13 cellular contexts compared by ENCODE assay signal in the genomic region with DNA sequence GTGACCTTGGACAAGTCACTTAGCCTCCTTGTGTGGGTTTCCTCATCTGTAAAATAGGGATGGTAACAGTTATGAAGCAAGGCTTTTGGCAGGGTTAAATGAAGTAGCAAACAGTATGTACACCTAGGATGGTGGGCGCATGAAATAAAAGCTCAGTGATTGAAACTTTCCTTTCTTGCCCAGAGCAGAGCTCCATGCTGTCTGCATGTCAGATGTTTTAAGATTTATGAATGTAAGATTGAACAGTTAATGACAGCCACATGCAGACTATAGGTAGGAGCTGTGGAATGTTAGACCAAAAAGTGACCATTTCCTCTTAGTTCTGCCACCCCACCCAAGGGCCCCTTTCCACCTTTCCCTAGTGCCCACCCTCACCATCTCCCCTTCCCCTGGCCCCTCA. TPM values are rescaled to one million over a fixed set of nuclear protein-coding genes. Genes with fewer than 3 reads are reported as not detected.
A peak's percentile ranks its signal among the peaks of the same experiment; 100 is the strongest.
DNase-seq lines count a peak whose midpoint lies in the region; ATAC-seq and TF ChIP-seq lines count a peak whose summit lies in the region.
"Had no signal": no experiment of that assay in that cellular context is flagged by ENCODE, and none has a peak within 500 bp of the region (broad histone marks: within the 10 kb centered on the region; RNA-seq: fewer than 3 reads in every experiment).

No MANE protein-coding gene starts in this region.

- H3K9me3 ChIP-seq in CD8-positive, alpha-beta T cell (ENCODE audit: low read length), result no peaks in the 10 kb centered on the region
- no peaks in the 10 kb centered on the region for H3K9me3 ChIP-seq in PC-9 (ENCODE audit: insufficient read depth, low read depth)

- no peak overlapping the region for H2AFZ ChIP-seq in PC-9

- peaks cover 83% of the 10 kb centered on the region for H3K36me3 Mint-ChIP-seq in activated naive CD4-positive, alpha-beta T cell treated with anti-CD3 and anti-CD28 coated beads, Interleukin-2, amount 10 ng/mL, durations not matched to agents 7 days and 5 days
- peaks cover 85% of the 10 kb centered on the region for H3K36me3 Mint-ChIP-seq in CD8-positive, alpha-beta T cell
- H3K36me3 Mint-ChIP-seq in stimulated activated effector memory CD8-positive, alpha-beta T cell treated with anti-CD3 and anti-CD28 coated beads, Interleukin-12 subunit alpha, Interleukin-12 subunit beta, amount 100 ng/mL, for 72 hours, result peaks cover 98% of the 10 kb centered on the region

- H3K4me2 ChIP-seq in PC-9, result no peak overlapping the region

- TF ChIP-seq CTCF in CD8-positive, alpha-beta T cell (IDR thresholded peaks at IDR 0.05), result no peak
- TF ChIP-seq CTCF in PC-9 (conservative IDR thresholded peaks at IDR 0.05), result no peak

- H3K9me3 Mint-ChIP-seq in activated naive CD4-positive, alpha-beta T cell treated with anti-CD3 and anti-CD28 coated beads, Interleukin-2, amount 10 ng/mL, durations not matched to agents 7 days and 5 days, result no peaks in the 10 kb centered on the region
- no peaks in the 10 kb centered on the region for H3K9me3 Mint-ChIP-seq in CD8-positive, alpha-beta T cell
- no peaks in the 10 kb centered on the region for H3K9me3 Mint-ChIP-seq in stimulated activated effector memory CD8-positive, alpha-beta T cell treated with anti-CD3 and anti-CD28 coated beads, Interleukin-12 subunit alpha, Interleukin-12 subunit beta, amount 100 ng/mL, for 72 hours

- intact Hi-C loops in CD8-positive, alpha-beta T cell (cut with DNase I, micrococcal nuclease), result no loop called here
- intact Hi-C loops in PC-9 (cut with micrococcal nuclease; ENCODE audit: unreplicated experiment), result no loop called here

- no peak for ATAC-seq in CD8-positive, alpha-beta T cell
- no peak for ATAC-seq in stimulated activated effector memory CD8-positive, alpha-beta T cell treated with anti-CD3 and anti-CD28 coated beads, Interleukin-12 subunit alpha, Interleukin-12 subunit beta, amount 100 ng/mL, for 72 hours

- no peak for DNase-seq in activated naive CD4-positive, alpha-beta T cell treated with anti-CD3 and anti-CD28 coated beads, Interleukin-2, amount 10 ng/mL, durations not matched to agents 7 days and 5 days
- no peak for DNase-seq in activated naive CD4-positive, alpha-beta T cell treated with Interleukin-2 at 50 U/mL for 16 hours
- no peak for DNase-seq in CD8-positive, alpha-beta T cell
- no peak for DNase-seq in PC-9
- DNase-seq in stimulated activated effector memory CD8-positive, alpha-beta T cell treated with anti-CD3 and anti-CD28 coated beads, Interleukin-12 subunit alpha, Interleukin-12 subunit beta, amount 100 ng/mL, for 72 hours (ENCODE audit: low spot score in 2 of 2), result no peak
- DNase-seq in NCI-H187 (lab: John Stamatoyannopoulos, UW), result no peak
- no peak for DNase-seq in activated gamma-delta T cell treated with Interleukin-2 at 50 U/mL for 16 hours
- DNase-seq: COR-L47, NCI-H1436, NCI-H2081 treated with DMSO at 0.1 percent for 48 hours, NCI-H524 treated with DMSO at 0.1 percent for 48 hours, RPMI8226 had no signal

- no peak overlapping the region for H3K27ac ChIP-seq in CD8-positive, alpha-beta T cell (ENCODE audit: low read depth, low read length)
- H3K27ac ChIP-seq in PC-9, result no peak overlapping the region

- H3K36me3 ChIP-seq in CD8-positive, alpha-beta T cell (ENCODE audit: insufficient read depth, low read length), result peaks cover 68% of the 10 kb centered on the region
- no peaks in the 10 kb centered on the region for H3K36me3 ChIP-seq in PC-9 (ENCODE audit: low read depth)

- H3K4me3 ChIP-seq in CD8-positive, alpha-beta T cell (ENCODE audit: low read depth, low read length), result no peak overlapping the region
- no peak overlapping the region for H3K4me3 ChIP-seq in PC-9

- peaks cover 43% of the 10 kb centered on the region for H3K4me1 ChIP-seq in CD8-positive, alpha-beta T cell (ENCODE audit: insufficient read depth, low read length)
- H3K4me1 ChIP-seq in PC-9 (replicated peaks; ENCODE audit: insufficient read depth), result peaks cover 10% of the 10 kb centered on the region

- BruUV-seq in PC-9 (replicated peaks; lab: Mats Ljungman, UMichigan), result TSS peak; percentile 5

- H3K27me3 ChIP-seq in CD8-positive, alpha-beta T cell (ENCODE audit: insufficient read depth, low read length), result no peaks in the 10 kb centered on the region
- H3K27me3 ChIP-seq in PC-9 (ENCODE audit: insufficient read depth, low read depth), result no peaks in the 10 kb centered on the region

- no peaks in the 10 kb centered on the region for H3K79me2 ChIP-seq in PC-9 (ENCODE audit: low read depth)

- CTCF ChIA-PET in activated naive CD4-positive, alpha-beta T cell treated with anti-CD3 and anti-CD28 coated beads, Interleukin-2, amount 10 ng/mL, durations not matched to agents 7 days and 5 days (lab: Charles Lee), result interaction anchor here (0.8 to 2.4 kb wide), 5 partner anchors 8 to 129 kb away, joined by 3 to 9 read pairs (median 3); no protein-coding TSS in a partner anchor
- CTCF ChIA-PET in CD8-positive, alpha-beta T cell (lab: Charles Lee), result interaction anchor here (0.9 to 2.3 kb wide), 10 partner anchors 8 to 157 kb away, joined by 3 to 11 read pairs (median 4); no protein-coding TSS in a partner anchor
- CTCF ChIA-PET in PC-9 (lab: Charles Lee), result no interaction called here

- peaks cover 60% of the 10 kb centered on the region for H3K4me1 Mint-ChIP-seq in activated naive CD4-positive, alpha-beta T cell treated with anti-CD3 and anti-CD28 coated beads, Interleukin-2, amount 10 ng/mL, durations not matched to agents 7 days and 5 days
- peaks cover 42% of the 10 kb centered on the region for H3K4me1 Mint-ChIP-seq in CD8-positive, alpha-beta T cell (ENCODE audit: low read depth)
- H3K4me1 Mint-ChIP-seq in stimulated activated effector memory CD8-positive, alpha-beta T cell treated with anti-CD3 and anti-CD28 coated beads, Interleukin-12 subunit alpha, Interleukin-12 subunit beta, amount 100 ng/mL, for 72 hours, result peaks cover 72% of the 10 kb centered on the region

- no peaks in the 10 kb centered on the region for H3K27me3 Mint-ChIP-seq in activated naive CD4-positive, alpha-beta T cell treated with anti-CD3 and anti-CD28 coated beads, Interleukin-2, amount 10 ng/mL, durations not matched to agents 7 days and 5 days
- no peaks in the 10 kb centered on the region for H3K27me3 Mint-ChIP-seq in CD8-positive, alpha-beta T cell (ENCODE audit: low read depth)
- H3K27me3 Mint-ChIP-seq: B cell had no signal

- H4K20me1 ChIP-seq in PC-9 (ENCODE audit: insufficient read depth), result no peaks in the 10 kb centered on the region

- POLR2A ChIA-PET in CD8-positive, alpha-beta T cell (lab: Charles Lee), result interaction anchor here (0.7 to 1.6 kb wide), 8 partner anchors 12 to 100 kb away, joined by 3 to 14 read pairs (median 4); a partner anchor contains a TSS
- POLR2A ChIA-PET in PC-9 (lab: Charles Lee; ENCODE audit: unreplicated experiment), result interaction anchor here (0.7 kb wide), 1 partner anchor 12 kb away, joined by 9 read pairs; no protein-coding TSS in a partner anchor

- H3K4me3 Mint-ChIP-seq in activated naive CD4-positive, alpha-beta T cell treated with anti-CD3 and anti-CD28 coated beads, Interleukin-2, amount 10 ng/mL, durations not matched to agents 7 days and 5 days, result no peak overlapping the region
- no peak overlapping the region for H3K4me3 Mint-ChIP-seq in CD8-positive, alpha-beta T cell
- H3K4me3 Mint-ChIP-seq in stimulated activated effector memory CD8-positive, alpha-beta T cell treated with anti-CD3 and anti-CD28 coated beads, Interleukin-12 subunit alpha, Interleukin-12 subunit beta, amount 100 ng/mL, for 72 hours, result no peak overlapping the region
- H3K4me3 Mint-ChIP-seq: B cell had no signal

- H3F3A ChIP-seq in PC-9 (ENCODE audit: insufficient read depth, low read depth), result peaks cover 5% of the 10 kb centered on the region; the same call in 1 of the 2 replicates

- peak overlapping the region; percentile 68 for H3K27ac Mint-ChIP-seq in activated naive CD4-positive, alpha-beta T cell treated with anti-CD3 and anti-CD28 coated beads, Interleukin-2, amount 10 ng/mL, durations not matched to agents 7 days and 5 days
- H3K27ac Mint-ChIP-seq in CD8-positive, alpha-beta T cell, result peak overlapping the region; percentile 77
- H3K27ac Mint-ChIP-seq in stimulated activated effector memory CD8-positive, alpha-beta T cell treated with anti-CD3 and anti-CD28 coated beads, Interleukin-12 subunit alpha, Interleukin-12 subunit beta, amount 100 ng/mL, for 72 hours, result peak overlapping the region; percentile 92

- no peaks in the 10 kb centered on the region for H3K9me2 ChIP-seq in PC-9 (ENCODE audit: insufficient read depth)

RNA-seq across cellular contexts. Expression of a gene that starts 12.1 kb away (rescaled TPM):
- total RNA-seq in CD8-positive, alpha-beta T cell, result 100 to 1,000 TPM; 107 to 108 TPM
- total RNA-seq in PC-9 (2021), result 2.4 and 3.3 TPM in 2 replicates

RNA-seq across cellular contexts. Expression of a gene that starts 14.2 kb away (rescaled TPM):
- 10 to 100 TPM; 28.0 to 29.6 TPM for total RNA-seq in CD8-positive, alpha-beta T cell
- total RNA-seq in PC-9 (2021), result 33.1 and 49.0 TPM in 2 replicates

RNA-seq across cellular contexts. Expression of a gene that starts 14.5 kb away (rescaled TPM):
- 10 to 100 TPM; 24.8 to 24.9 TPM for total RNA-seq in CD8-positive, alpha-beta T cell
- 48.3 and 65.8 TPM in 2 replicates for total RNA-seq in PC-9 (2021)

RNA-seq across cellular contexts. Expression of a gene that starts 37.0 kb away (rescaled TPM):
- 10 to 100 TPM; 16.1 to 16.5 TPM for total RNA-seq in CD8-positive, alpha-beta T cell
- 118 and 124 TPM in 2 replicates for total RNA-seq in PC-9 (2021)

Comparison
In these comparisons a context has a peak if more than half of its experiments do, and no peak if none do; other contexts are left out.
1. RNA of a gene that starts 12.1 kb away (total RNA-seq): 107 to 108 TPM in CD8-positive, alpha-beta T cell; 2.4 to 3.3 TPM in PC-9; every median in the first group is over 10 times any median in the second.
2. Peak in every context shown above with its lines, with median percentiles within 50 percentile points of each other: H3K27ac Mint-ChIP-seq.